ENCODE assay signal across 9 cellular contexts in genomic region chr1:154972517-154973343, GRCh38. TPM values are rescaled to one million over a fixed set of nuclear protein-coding genes. Genes with fewer than 3 reads are reported as not detected.
DNase-seq lines count a peak whose midpoint lies in the region; ATAC-seq and TF ChIP-seq lines count a peak whose summit lies in the region.
"Had no signal": no experiment of that assay in that cellular context is flagged by ENCODE, and none has a peak within 500 bp of the region (broad histone marks: within the 10 kb centered on the region; RNA-seq: fewer than 3 reads in every experiment).

No MANE protein-coding gene starts in this region.

- H3K36me3 Mint-ChIP-seq in CD4-positive, alpha-beta memory T cell, result peaks cover 8 to 27% of the 10 kb centered on the region in 2 donors

- H3K27ac Mint-ChIP-seq in CD4-positive, alpha-beta memory T cell, result peak overlapping the region in 1 of 7 donors; percentile 82
- H3K27ac Mint-ChIP-seq: T-helper 1 cell treated with Interleukin-12 subunit alpha and Interleukin-12 subunit beta and Interleukin-4 antibody, amounts not matched to agents 30 μg/mL and 1 μg/mL, for 36 hours had no signal

- H3K9me3 ChIP-seq in CD4-positive, alpha-beta memory T cell (ENCODE audit: control insufficient read depth in 1 of 2, low read length in 2 of 2), result no peaks in the 10 kb centered on the region
- H3K9me3 ChIP-seq in breast epithelium (no peaks in the 10 kb centered on the region), transverse colon (no peaks in the 10 kb centered on the region)

- POLR2A ChIA-PET in CD4-positive, alpha-beta memory T cell (lab: Charles Lee; ENCODE audit: partially characterized antibody), result interaction anchor here (0.6 to 41.7 kb wide), 8 partner anchors 8 to 90 kb away, joined by 3 to 1543 read pairs (median 48); partner anchors contain the start of genes FLAD1, LENEP, PBXIP1 and PMVK

- CTCF ChIA-PET in CD4-positive, alpha-beta memory T cell (lab: Charles Lee; ENCODE audit: partially characterized antibody), result interaction anchor here (0.5 to 16.3 kb wide), 9 partner anchors 8 to 188 kb away, joined by 3 to 226 read pairs (median 17); partner anchors contain the start of genes FLAD1, LENEP, PBXIP1 and PYGO2

- intact Hi-C loops in CD4-positive, alpha-beta memory T cell (cut with micrococcal nuclease), result loop anchor here (1.0 kb wide), 1 partner anchor 45 kb away; no protein-coding TSS in a partner anchor
- intact Hi-C loops in breast epithelium (cut with DNase I; ENCODE audit: low total_unique reads) (no loop called here), transverse colon (cut with DNase I; ENCODE audit: low total_unique reads) (no loop called here)

- H3K4me3 Mint-ChIP-seq in CD4-positive, alpha-beta memory T cell, result peak overlapping the region in 3 of 8 donors; percentile 9 to 60 (median 52)
- H3K4me3 Mint-ChIP-seq: T-helper 1 cell treated with Interleukin-12 subunit alpha and Interleukin-12 subunit beta and Interleukin-4 antibody, amounts not matched to agents 30 μg/mL and 1 μg/mL, for 36 hours had no signal

- no peak for DNase-seq in CD4-positive, alpha-beta memory T cell
- DNase-seq in M059J (ENCODE audit: low read depth), result peak; percentile 99
- DNase-seq in breast epithelium (ENCODE audit: low spot score in 2 of 2), result peak; percentile 70 to 91
- DNase-seq in left kidney (ENCODE audit: low read depth, low spot score), result peak; percentile 74
- DNase-seq in transverse colon, result peak; percentile 74
- no peak for DNase-seq in middle frontal gyrus (ENCODE audit: extremely low spot score, low spot score)

- H3K27me3 Mint-ChIP-seq in CD4-positive, alpha-beta memory T cell, result no peaks in the 10 kb centered on the region

- TF ChIP-seq POLR2A in breast epithelium (IDR thresholded peaks at IDR 0.05), result peak; percentile 17
- TF ChIP-seq POLR2A in transverse colon (IDR thresholded peaks at IDR 0.05), result peak; percentile 30

- TF ChIP-seq CTCF in breast epithelium (IDR thresholded peaks at IDR 0.05) (no peak), transverse colon (IDR thresholded peaks at IDR 0.05) (no peak)

- H3K27me3 ChIP-seq in CD4-positive, alpha-beta memory T cell (ENCODE audit: insufficient read depth, low read length), result no peaks in the 10 kb centered on the region
- no peaks in the 10 kb centered on the region for H3K27me3 ChIP-seq in breast epithelium
- no peaks in the 10 kb centered on the region for H3K27me3 ChIP-seq in transverse colon

- ATAC-seq in HG03139 (IDR thresholded peaks at IDR 0.05; ENCODE audit: unreplicated experiment) (no peak), GM21526 (IDR thresholded peaks at IDR 0.05; ENCODE audit: low FRiP score, unreplicated experiment) (no peak)

- in situ Hi-C loops in transverse colon (cut with MboI; ENCODE audit: low pct_ligation_motif_present in 1 of 4, low pct_unique_long_range_greater_than_20kb in 1 of 4, low sequenced_read_pairs in 3 of 4), result loop anchor here in 3 of 4 donors (25.0 kb wide), 1 partner anchor 90 kb away; the partner anchor contains the start of genes ADAM15 (in 3 of the 3) and EFNA4 (in 3 of the 3)

- H3K4me1 Mint-ChIP-seq in CD4-positive, alpha-beta memory T cell, result peaks cover 22 to 40% (median 27%) of the 10 kb centered on the region in 4 donors

- peaks cover 45% of the 10 kb centered on the region for H3K4me1 ChIP-seq in CD4-positive, alpha-beta memory T cell (ENCODE audit: insufficient read depth, low read length)
- H3K4me1 ChIP-seq in breast epithelium (peaks cover 14 to 26% of the 10 kb centered on the region in 2 donors), transverse colon (peaks cover 35 to 63% (median 54%) of the 10 kb centered on the region in 4 donors)

- peak overlapping the region; percentile 95 for H3K27ac ChIP-seq in CD4-positive, alpha-beta memory T cell (ENCODE audit: low read depth, low read length)
- peak overlapping the region; percentile 99 to 100 for H3K27ac ChIP-seq in breast epithelium
- H3K27ac ChIP-seq in transverse colon, result peak overlapping the region; percentile 97 to 99 (median 99)

- H3K36me3 ChIP-seq in CD4-positive, alpha-beta memory T cell (ENCODE audit: insufficient read depth, low read length), result peaks cover 18% of the 10 kb centered on the region
- H3K36me3 ChIP-seq in breast epithelium (no peaks in the 10 kb centered on the region), transverse colon (peaks cover 0 to 4% (median 0%) of the 10 kb centered on the region in 4 donors)

- no peaks in the 10 kb centered on the region for H3K9me3 Mint-ChIP-seq in CD4-positive, alpha-beta memory T cell
- H3K9me3 Mint-ChIP-seq: T-helper 1 cell treated with Interleukin-12 subunit alpha and Interleukin-12 subunit beta and Interleukin-4 antibody, amounts not matched to agents 30 μg/mL and 1 μg/mL, for 36 hours had no signal

- WGBS in transverse colon (ENCODE audit: low coverage in 1 of 2), 2 donors, result 7 to 24% methylated on average over 15 to 18 of the region's 18 CpGs

- H3K4me3 ChIP-seq in CD4-positive, alpha-beta memory T cell (ENCODE audit: low read length in 2 of 2), result no peak overlapping the region
- H3K4me3 ChIP-seq in breast epithelium (peak overlapping the region; percentile 57 to 76 (median 76)), transverse colon (peak overlapping the region in 3 of 4 donors; percentile 61 to 70 (median 65))

- no peak for TF ChIP-seq EP300 in transverse colon (IDR thresholded peaks at IDR 0.05; ENCODE audit: low read depth)

RNA-seq across cellular contexts. Expression of gene CKS1B, which starts 1.8 kb away (rescaled TPM):
- total RNA-seq in CD4-positive, alpha-beta memory T cell, result 10 to 100 TPM; 12.2 to 13.0 TPM
- polyA plus RNA-seq in CD4-positive, alpha-beta memory T cell, result 10 to 100 TPM; 50.2 to 67.9 TPM
- total RNA-seq in M059J (2014; rRNA removed; shearing (Covaris generic)), result 338 TPM in 2 replicates
- total RNA-seq in breast epithelium (100 to 1,000 TPM in 1 of 3 donors, 10 to 100 TPM in 2; 44.6 to 104 (median 47.3) TPM), transverse colon (10 to 100 TPM in 3 of 4 donors, not detected in 1; 28.9 to 41.4 (median 35.2) TPM)

RNA-seq across cellular contexts. Expression of gene SHC1, which starts 2.2 kb away (rescaled TPM):
- 10 to 100 TPM; 78.4 to 81.7 TPM for total RNA-seq in CD4-positive, alpha-beta memory T cell
- 10 to 100 TPM; 36.4 to 44.5 TPM for polyA plus RNA-seq in CD4-positive, alpha-beta memory T cell
- total RNA-seq in M059J (2014; rRNA removed; shearing (Covaris generic)), result 64.4 and 84.5 TPM in 2 replicates
- 100 to 1,000 TPM in 2 of 3 donors, 10 to 100 TPM in 1; 94.4 to 177 (median 134) TPM for total RNA-seq in breast epithelium
- total RNA-seq in transverse colon, result 100 to 1,000 TPM in 2 of 4 donors, 10 to 100 TPM in 2; 71.1 to 149 (median 92.0) TPM

RNA-seq across cellular contexts. Expression of gene FLAD1, which starts 10.4 kb away (rescaled TPM):
- total RNA-seq in CD4-positive, alpha-beta memory T cell, result 10 to 100 TPM; 52.4 to 56.6 TPM
- 10 to 100 TPM; 48.9 to 75.9 TPM for polyA plus RNA-seq in CD4-positive, alpha-beta memory T cell
- 32.2 and 44.4 TPM in 2 replicates for total RNA-seq in M059J (2014; rRNA removed; shearing (Covaris generic))
- total RNA-seq in breast epithelium, result 10 to 100 TPM; 27.0 to 42.7 (median 39.3) TPM
- total RNA-seq in transverse colon, result 10 to 100 TPM; 32.7 to 42.4 (median 36.0) TPM

RNA-seq across cellular contexts. Expression of gene PYGO2, which starts 11.1 kb away (rescaled TPM):
- total RNA-seq in CD4-positive, alpha-beta memory T cell, result 10 to 100 TPM; 78.4 to 80.2 TPM
- polyA plus RNA-seq in CD4-positive, alpha-beta memory T cell, result 10 to 100 TPM; 22.5 to 54.2 TPM
- total RNA-seq in M059J (2014; rRNA removed; shearing (Covaris generic)), result 27.5 and 41.7 TPM in 2 replicates
- total RNA-seq in breast epithelium (10 to 100 TPM; 14.6 to 26.2 (median 20.3) TPM), transverse colon (10 to 100 TPM; 23.3 to 63.7 (median 29.0) TPM)

RNA-seq across cellular contexts. Expression of gene PBXIP1, which starts 16.8 kb away (rescaled TPM):
- 100 to 1,000 TPM; 435 to 438 TPM for total RNA-seq in CD4-positive, alpha-beta memory T cell
- polyA plus RNA-seq in CD4-positive, alpha-beta memory T cell, result 100 to 1,000 TPM; 263 to 404 TPM
- total RNA-seq in M059J (2014; rRNA removed; shearing (Covaris generic)), result 66.7 and 97.9 TPM in 2 replicates
- total RNA-seq in breast epithelium, result 100 to 1,000 TPM in 2 of 3 donors, 10 to 100 TPM in 1; 79.3 to 156 (median 105) TPM
- total RNA-seq in transverse colon, result 10 to 100 TPM; 54.1 to 94.1 (median 83.6) TPM

Comparison
In these comparisons a context has a peak if more than half of its experiments do, and no peak if none do; other contexts are left out.
1. DNase-seq: peak in M059J (single experiment), breast epithelium (2 of 2), left kidney (single experiment) and transverse colon (single experiment); none in CD4-positive, alpha-beta memory T cell (0 of 5) and middle frontal gyrus (single experiment).
2. H3K4me3 ChIP-seq: peak in breast epithelium (3 of 3) and transverse colon (3 of 4); none in CD4-positive, alpha-beta memory T cell (0 of 2).
3. Peak in every context shown above with its lines, with median percentiles within 50 percentile points of each other: H3K27ac ChIP-seq.